In the genomic region with DNA sequence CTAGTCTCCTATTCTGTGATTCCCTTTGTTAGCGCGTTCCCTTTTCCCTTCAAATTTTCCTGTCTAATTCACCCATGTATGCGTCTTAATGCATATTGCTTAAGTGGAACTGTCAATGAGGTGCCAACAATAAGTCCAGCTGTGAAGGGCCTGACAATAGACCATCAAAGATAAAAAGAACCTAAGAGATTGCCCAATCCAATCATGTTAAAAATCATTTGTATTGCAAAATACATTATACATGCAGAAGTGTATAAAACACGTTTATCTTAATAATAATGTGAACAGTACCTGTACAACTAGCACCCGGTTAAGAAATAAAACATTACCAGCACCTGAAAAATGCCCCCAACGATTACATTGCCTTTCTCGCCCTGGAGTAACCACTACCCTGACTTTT, we compare ENCODE assay signal across 8 cellular contexts.
DNase-seq lines count a peak whose midpoint lies in the region; ATAC-seq and TF ChIP-seq lines count a peak whose summit lies in the region.

No MANE protein-coding gene starts in this region.

- H3K4me1 ChIP-seq in mucosa of stomach (ENCODE audit: control insufficient read depth, insufficient read depth, low read length), result peaks cover 18% of the 10 kb centered on the region

- H3K27me3 ChIP-seq in HL-60 (ENCODE audit: insufficient read depth, poor library complexity, severe bottlenecking) (no peaks in the 10 kb centered on the region), mucosa of stomach (ENCODE audit: control insufficient read depth, insufficient read depth, low read length) (no peaks in the 10 kb centered on the region)

- H3K36me3 ChIP-seq in mucosa of stomach (ENCODE audit: control insufficient read depth, insufficient read depth, low read length), result no peaks in the 10 kb centered on the region

- no peak for TF ChIP-seq CTCF in 22Rv1 (IDR thresholded peaks at IDR 0.05)
- no peak for TF ChIP-seq CTCF in HL-60 (IDR thresholded peaks at IDR 0.05; ENCODE audit: insufficient read depth, low read length)

- H3K9me3 ChIP-seq in mucosa of stomach (ENCODE audit: control insufficient read depth, low read length), result no peaks in the 10 kb centered on the region

- H3K4me3 ChIP-seq in HL-60 (replicated peaks; ENCODE audit: insufficient read depth, low read length), result peak overlapping the region; percentile 51
- peak overlapping the region; percentile 9 for H3K4me3 ChIP-seq in mucosa of stomach (ENCODE audit: low read length)

- H3K9ac ChIP-seq in mucosa of stomach (ENCODE audit: low read length), result peak overlapping the region; percentile 85

- H3K27ac ChIP-seq in 22Rv1, result peak overlapping the region; percentile 43; the same call in 1 of the 2 replicates
- H3K27ac ChIP-seq in HL-60 (replicated peaks), result no peak overlapping the region
- peak overlapping the region; percentile 85 for H3K27ac ChIP-seq in caudate nucleus (ENCODE audit: low read depth, low read length)

- DNase-seq in HL-60 (ENCODE audit: low read depth in 1 of 2, low spot score in 1 of 2), result no peak
- DNase-seq in caudate nucleus (lab: John Stamatoyannopoulos, UW), result no peak
- DNase-seq in NCI-H510A treated with DMSO at 0.1 percent for 48 hours (lab: John Stamatoyannopoulos, UW), result no peak
- no peak for DNase-seq in stimulated activated CD8-positive, alpha-beta memory T cell treated with anti-CD3 and anti-CD28 coated beads, Interleukin-4, amount 100 ng/mL, for 48 hours
- no peak for DNase-seq in NCI-H524 treated with DMSO at 0.1 percent for 48 hours (lab: John Stamatoyannopoulos, UW)

- ATAC-seq in GM19035 (IDR thresholded peaks at IDR 0.05; ENCODE audit: unreplicated experiment), result no peak
